ENCODE assay signal across 1 cellular context in the genomic region with DNA sequence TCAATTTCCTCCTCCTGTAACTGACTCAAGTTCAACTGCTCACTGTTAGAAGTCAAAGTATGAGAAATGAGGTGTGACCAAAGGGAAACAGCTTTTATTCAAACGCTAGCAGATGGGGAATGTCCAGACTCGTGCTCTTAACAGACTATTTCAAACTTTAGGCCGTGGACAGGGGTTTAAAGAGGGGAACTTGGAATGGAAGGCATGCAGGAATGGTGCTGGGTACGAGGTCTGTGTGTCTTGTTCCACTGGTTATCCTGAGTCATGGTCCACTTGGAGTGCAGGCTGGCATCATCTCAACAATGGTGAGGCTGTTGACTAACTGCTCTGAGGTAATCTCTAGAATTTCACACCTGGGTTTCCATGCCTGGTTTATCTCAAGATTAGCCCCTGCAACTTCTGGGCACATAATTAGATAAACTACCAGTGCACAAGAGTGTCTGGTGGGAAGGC.
TF ChIP-seq lines count a peak whose summit lies in the region.

No MANE protein-coding gene starts in this region.

TF ChIP-seq in H1, 55 proteins besides CTCF, POLR2A, EP300 and RAD21:
- TF ChIP-seq, protein P1, sequence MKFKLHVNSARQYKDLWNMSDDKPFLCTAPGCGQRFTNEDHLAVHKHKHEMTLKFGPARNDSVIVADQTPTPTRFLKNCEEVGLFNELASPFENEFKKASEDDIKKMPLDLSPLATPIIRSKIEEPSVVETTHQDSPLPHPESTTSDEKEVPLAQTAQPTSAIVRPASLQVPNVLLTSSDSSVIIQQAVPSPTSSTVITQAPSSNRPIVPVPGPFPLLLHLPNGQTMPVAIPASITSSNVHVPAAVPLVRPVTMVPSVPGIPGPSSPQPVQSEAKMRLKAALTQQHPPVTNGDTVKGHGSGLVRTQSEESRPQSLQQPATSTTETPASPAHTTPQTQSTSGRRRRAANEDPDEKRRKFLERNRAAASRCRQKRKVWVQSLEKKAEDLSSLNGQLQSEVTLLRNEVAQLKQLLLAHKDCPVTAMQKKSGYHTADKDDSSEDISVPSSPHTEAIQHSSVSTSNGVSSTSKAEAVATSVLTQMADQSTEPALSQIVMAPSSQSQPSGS (IDR thresholded peaks at IDR 0.05; ENCODE audit: low read length): no peak
- TF ChIP-seq, protein P2, sequence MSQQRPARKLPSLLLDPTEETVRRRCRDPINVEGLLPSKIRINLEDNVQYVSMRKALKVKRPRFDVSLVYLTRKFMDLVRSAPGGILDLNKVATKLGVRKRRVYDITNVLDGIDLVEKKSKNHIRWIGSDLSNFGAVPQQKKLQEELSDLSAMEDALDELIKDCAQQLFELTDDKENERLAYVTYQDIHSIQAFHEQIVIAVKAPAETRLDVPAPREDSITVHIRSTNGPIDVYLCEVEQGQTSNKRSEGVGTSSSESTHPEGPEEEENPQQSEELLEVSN (IDR thresholded peaks at IDR 0.05): no peak
- TF ChIP-seq SAP30 (IDR thresholded peaks at IDR 0.05; ENCODE audit: insufficient read depth, insufficient replicate concordance, low read length): no peak
- no peak for TF ChIP-seq NRF1 (IDR thresholded peaks at IDR 0.05; ENCODE audit: low read depth, low read length)
- no peak for TF ChIP-seq KDM5A (IDR thresholded peaks at IDR 0.05; ENCODE audit: low read length)
- TF ChIP-seq, protein P3, sequence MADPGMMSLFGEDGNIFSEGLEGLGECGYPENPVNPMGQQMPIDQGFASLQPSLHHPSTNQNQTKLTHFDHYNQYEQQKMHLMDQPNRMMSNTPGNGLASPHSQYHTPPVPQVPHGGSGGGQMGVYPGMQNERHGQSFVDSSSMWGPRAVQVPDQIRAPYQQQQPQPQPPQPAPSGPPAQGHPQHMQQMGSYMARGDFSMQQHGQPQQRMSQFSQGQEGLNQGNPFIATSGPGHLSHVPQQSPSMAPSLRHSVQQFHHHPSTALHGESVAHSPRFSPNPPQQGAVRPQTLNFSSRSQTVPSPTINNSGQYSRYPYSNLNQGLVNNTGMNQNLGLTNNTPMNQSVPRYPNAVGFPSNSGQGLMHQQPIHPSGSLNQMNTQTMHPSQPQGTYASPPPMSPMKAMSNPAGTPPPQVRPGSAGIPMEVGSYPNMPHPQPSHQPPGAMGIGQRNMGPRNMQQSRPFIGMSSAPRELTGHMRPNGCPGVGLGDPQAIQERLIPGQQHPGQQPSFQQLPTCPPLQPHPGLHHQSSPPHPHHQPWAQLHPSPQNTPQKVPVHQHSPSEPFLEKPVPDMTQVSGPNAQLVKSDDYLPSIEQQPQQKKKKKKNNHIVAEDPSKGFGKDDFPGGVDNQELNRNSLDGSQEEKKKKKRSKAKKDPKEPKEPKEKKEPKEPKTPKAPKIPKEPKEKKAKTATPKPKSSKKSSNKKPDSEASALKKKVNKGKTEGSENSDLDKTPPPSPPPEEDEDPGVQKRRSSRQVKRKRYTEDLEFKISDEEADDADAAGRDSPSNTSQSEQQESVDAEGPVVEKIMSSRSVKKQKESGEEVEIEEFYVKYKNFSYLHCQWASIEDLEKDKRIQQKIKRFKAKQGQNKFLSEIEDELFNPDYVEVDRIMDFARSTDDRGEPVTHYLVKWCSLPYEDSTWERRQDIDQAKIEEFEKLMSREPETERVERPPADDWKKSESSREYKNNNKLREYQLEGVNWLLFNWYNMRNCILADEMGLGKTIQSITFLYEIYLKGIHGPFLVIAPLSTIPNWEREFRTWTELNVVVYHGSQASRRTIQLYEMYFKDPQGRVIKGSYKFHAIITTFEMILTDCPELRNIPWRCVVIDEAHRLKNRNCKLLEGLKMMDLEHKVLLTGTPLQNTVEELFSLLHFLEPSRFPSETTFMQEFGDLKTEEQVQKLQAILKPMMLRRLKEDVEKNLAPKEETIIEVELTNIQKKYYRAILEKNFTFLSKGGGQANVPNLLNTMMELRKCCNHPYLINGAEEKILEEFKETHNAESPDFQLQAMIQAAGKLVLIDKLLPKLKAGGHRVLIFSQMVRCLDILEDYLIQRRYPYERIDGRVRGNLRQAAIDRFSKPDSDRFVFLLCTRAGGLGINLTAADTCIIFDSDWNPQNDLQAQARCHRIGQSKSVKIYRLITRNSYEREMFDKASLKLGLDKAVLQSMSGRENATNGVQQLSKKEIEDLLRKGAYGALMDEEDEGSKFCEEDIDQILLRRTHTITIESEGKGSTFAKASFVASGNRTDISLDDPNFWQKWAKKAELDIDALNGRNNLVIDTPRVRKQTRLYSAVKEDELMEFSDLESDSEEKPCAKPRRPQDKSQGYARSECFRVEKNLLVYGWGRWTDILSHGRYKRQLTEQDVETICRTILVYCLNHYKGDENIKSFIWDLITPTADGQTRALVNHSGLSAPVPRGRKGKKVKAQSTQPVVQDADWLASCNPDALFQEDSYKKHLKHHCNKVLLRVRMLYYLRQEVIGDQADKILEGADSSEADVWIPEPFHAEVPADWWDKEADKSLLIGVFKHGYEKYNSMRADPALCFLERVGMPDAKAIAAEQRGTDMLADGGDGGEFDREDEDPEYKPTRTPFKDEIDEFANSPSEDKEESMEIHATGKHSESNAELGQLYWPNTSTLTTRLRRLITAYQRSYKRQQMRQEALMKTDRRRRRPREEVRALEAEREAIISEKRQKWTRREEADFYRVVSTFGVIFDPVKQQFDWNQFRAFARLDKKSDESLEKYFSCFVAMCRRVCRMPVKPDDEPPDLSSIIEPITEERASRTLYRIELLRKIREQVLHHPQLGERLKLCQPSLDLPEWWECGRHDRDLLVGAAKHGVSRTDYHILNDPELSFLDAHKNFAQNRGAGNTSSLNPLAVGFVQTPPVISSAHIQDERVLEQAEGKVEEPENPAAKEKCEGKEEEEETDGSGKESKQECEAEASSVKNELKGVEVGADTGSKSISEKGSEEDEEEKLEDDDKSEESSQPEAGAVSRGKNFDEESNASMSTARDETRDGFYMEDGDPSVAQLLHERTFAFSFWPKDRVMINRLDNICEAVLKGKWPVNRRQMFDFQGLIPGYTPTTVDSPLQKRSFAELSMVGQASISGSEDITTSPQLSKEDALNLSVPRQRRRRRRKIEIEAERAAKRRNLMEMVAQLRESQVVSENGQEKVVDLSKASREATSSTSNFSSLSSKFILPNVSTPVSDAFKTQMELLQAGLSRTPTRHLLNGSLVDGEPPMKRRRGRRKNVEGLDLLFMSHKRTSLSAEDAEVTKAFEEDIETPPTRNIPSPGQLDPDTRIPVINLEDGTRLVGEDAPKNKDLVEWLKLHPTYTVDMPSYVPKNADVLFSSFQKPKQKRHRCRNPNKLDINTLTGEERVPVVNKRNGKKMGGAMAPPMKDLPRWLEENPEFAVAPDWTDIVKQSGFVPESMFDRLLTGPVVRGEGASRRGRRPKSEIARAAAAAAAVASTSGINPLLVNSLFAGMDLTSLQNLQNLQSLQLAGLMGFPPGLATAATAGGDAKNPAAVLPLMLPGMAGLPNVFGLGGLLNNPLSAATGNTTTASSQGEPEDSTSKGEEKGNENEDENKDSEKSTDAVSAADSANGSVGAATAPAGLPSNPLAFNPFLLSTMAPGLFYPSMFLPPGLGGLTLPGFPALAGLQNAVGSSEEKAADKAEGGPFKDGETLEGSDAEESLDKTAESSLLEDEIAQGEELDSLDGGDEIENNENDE (IDR thresholded peaks at IDR 0.05; ENCODE audit: insufficient replicate concordance, low read length): no peak
- TF ChIP-seq HDAC2 (IDR thresholded peaks at IDR 0.05; ENCODE audit: borderline replicate concordance in 1 of 2, low read depth in 2 of 2, low read length in 2 of 2): no peak
- TF ChIP-seq JUN (IDR thresholded peaks at IDR 0.05; ENCODE audit: low read depth, low read length): no peak
- no peak for TF ChIP-seq SIRT6 (IDR thresholded peaks at IDR 0.05; ENCODE audit: low read length)
- no peak for TF ChIP-seq CREB1 (IDR thresholded peaks at IDR 0.05)
- no peak for TF ChIP-seq KDM1A (IDR thresholded peaks at IDR 0.05; ENCODE audit: borderline replicate concordance, low read length)
- TF ChIP-seq GTF2F1 (IDR thresholded peaks at IDR 0.05; ENCODE audit: borderline replicate concordance, low read depth, low read length): no peak
- TF ChIP-seq ASH2L (IDR thresholded peaks at IDR 0.05; ENCODE audit: low read length): no peak
- TF ChIP-seq CBX5 (IDR thresholded peaks at IDR 0.05; ENCODE audit: low read depth, low read length): no peak
- no peak for TF ChIP-seq CHD1 (IDR thresholded peaks at IDR 0.05; ENCODE audit: low read depth, low read length)
- no peak for TF ChIP-seq EGR1 (IDR thresholded peaks at IDR 0.05; ENCODE audit: borderline replicate concordance, low read depth, low read length)
- TF ChIP-seq BRCA1 (IDR thresholded peaks at IDR 0.05; ENCODE audit: low read depth, low read length): no peak
- TF ChIP-seq EZH2 (IDR thresholded peaks at IDR 0.05; ENCODE audit: low read depth, low read length, severe bottlenecking): no peak
TF ChIP-seq in H1: peak in this region for 0.
